ENCODE assay signal across 8 cellular contexts in genomic region chr3:42600958-42601675, GRCh38. TPM values are rescaled to one million over a fixed set of nuclear protein-coding genes. Genes with fewer than 3 reads are reported as not detected.
DNase-seq lines count a peak whose midpoint lies in the region; ATAC-seq, FAIRE-seq and TF ChIP-seq lines count a peak whose summit lies in the region.

No MANE protein-coding gene starts in this region.

- peak overlapping the region; percentile 84 for H3K4me3 Mint-ChIP-seq in stimulated activated memory B cell treated with anti-CD40 and anti-IgM and Interleukin-4, amounts not matched to agents 10 μg/mL and 1 μg/mL and 100 μg/mL, for 72 hours

- ATAC-seq in stimulated activated memory B cell treated with anti-CD40 and anti-IgM and Interleukin-4, amounts not matched to agents 10 μg/mL and 1 μg/mL and 100 μg/mL, for 72 hours = peak; percentile 42

- H3K9ac ChIP-seq in endocrine pancreas (ENCODE audit: control insufficient read depth, insufficient read depth, low read length) = peak overlapping the region; percentile 96

- peaks cover 21% of the 10 kb centered on the region for H3K4me1 ChIP-seq in endocrine pancreas (ENCODE audit: control insufficient read depth, insufficient read depth, low read length)

- no peak for TF ChIP-seq POLR2A in H54 (IDR thresholded peaks at IDR 0.05; ENCODE audit: low read depth, low read length)

- H3K27me3 Mint-ChIP-seq in stimulated activated memory B cell treated with anti-CD40 and anti-IgM and Interleukin-4, amounts not matched to agents 10 μg/mL and 1 μg/mL and 100 μg/mL, for 72 hours = no peaks in the 10 kb centered on the region

- H3K27ac Mint-ChIP-seq in stimulated activated memory B cell treated with anti-CD40 and anti-IgM and Interleukin-4, amounts not matched to agents 10 μg/mL and 1 μg/mL and 100 μg/mL, for 72 hours = peak overlapping the region; percentile 86

- peaks cover 23% of the 10 kb centered on the region for H3K4me1 Mint-ChIP-seq in stimulated activated memory B cell treated with anti-CD40 and anti-IgM and Interleukin-4, amounts not matched to agents 10 μg/mL and 1 μg/mL and 100 μg/mL, for 72 hours

- no peaks in the 10 kb centered on the region for H3K36me3 ChIP-seq in endocrine pancreas (ENCODE audit: control insufficient read depth, insufficient read depth, low read length)

- H3K9me3 Mint-ChIP-seq in stimulated activated memory B cell treated with anti-CD40 and anti-IgM and Interleukin-4, amounts not matched to agents 10 μg/mL and 1 μg/mL and 100 μg/mL, for 72 hours = no peaks in the 10 kb centered on the region

- peak; percentile 33 for DNase-seq in NCI-H345 (lab: John Stamatoyannopoulos, UW)
- no peak for DNase-seq in NCI-H345 treated with DMSO at 0.1 percent for 48 hours (lab: John Stamatoyannopoulos, UW; ENCODE audit: unreplicated experiment)
- peak; percentile 46 for DNase-seq in H54 (ENCODE audit: insufficient read length, low spot score)
- DNase-seq in M059J (ENCODE audit: low read depth) = peak; percentile 80
- DNase-seq in activated CD4-positive, CD25-positive, alpha-beta regulatory T cell treated with anti-CD3 and anti-CD28 coated beads, Interleukin-2, amount 50 U/mL, for 16 hours (ENCODE audit: low read depth, low spot score) = peak; percentile 24
- peak; percentile 91 for DNase-seq in mesenteric fat pad (ENCODE audit: low spot score)

- no peaks in the 10 kb centered on the region for H3K27me3 ChIP-seq in endocrine pancreas (ENCODE audit: control insufficient read depth, insufficient read depth, low read length)

- FAIRE-seq in H54 (lab: Jason Lieb, UNC) = peak; percentile 20

- H3K36me3 Mint-ChIP-seq in stimulated activated memory B cell treated with anti-CD40 and anti-IgM and Interleukin-4, amounts not matched to agents 10 μg/mL and 1 μg/mL and 100 μg/mL, for 72 hours = peaks cover 33% of the 10 kb centered on the region

- H3K9me3 ChIP-seq in endocrine pancreas (ENCODE audit: control insufficient read depth, low read length) = no peaks in the 10 kb centered on the region

- peak overlapping the region; percentile 98 for H3K4me3 ChIP-seq in endocrine pancreas (ENCODE audit: control insufficient read depth, insufficient read depth, low read length)

RNA-seq across cellular contexts. Expression of gene NKTR, which starts 0.6 kb away (rescaled TPM):
- 8.0 and 9.4 TPM in 2 replicates for total RNA-seq in M059J (2014; rRNA removed; shearing (Covaris generic))
- 80.6 TPM for total RNA-seq in mesenteric fat pad

RNA-seq across cellular contexts. Expression of gene SS18L2, which starts 10.5 kb away (rescaled TPM):
- total RNA-seq in M059J (2014; rRNA removed; shearing (Covaris generic)) = 34.6 and 35.1 TPM in 2 replicates
- 23.3 TPM for total RNA-seq in mesenteric fat pad

RNA-seq across cellular contexts. Expression of gene SEC22C, which starts 19.4 kb away (rescaled TPM):
- 47.3 and 57.7 TPM in 2 replicates for total RNA-seq in M059J (2014; rRNA removed; shearing (Covaris generic))
- total RNA-seq in mesenteric fat pad = 44.7 TPM

RNA-seq across cellular contexts. Expression of gene ZBTB47, which starts 52.4 kb away (rescaled TPM):
- 5.0 and 5.5 TPM in 2 replicates for total RNA-seq in M059J (2014; rRNA removed; shearing (Covaris generic))
- total RNA-seq in mesenteric fat pad = 58.2 TPM
